In the genomic region with DNA sequence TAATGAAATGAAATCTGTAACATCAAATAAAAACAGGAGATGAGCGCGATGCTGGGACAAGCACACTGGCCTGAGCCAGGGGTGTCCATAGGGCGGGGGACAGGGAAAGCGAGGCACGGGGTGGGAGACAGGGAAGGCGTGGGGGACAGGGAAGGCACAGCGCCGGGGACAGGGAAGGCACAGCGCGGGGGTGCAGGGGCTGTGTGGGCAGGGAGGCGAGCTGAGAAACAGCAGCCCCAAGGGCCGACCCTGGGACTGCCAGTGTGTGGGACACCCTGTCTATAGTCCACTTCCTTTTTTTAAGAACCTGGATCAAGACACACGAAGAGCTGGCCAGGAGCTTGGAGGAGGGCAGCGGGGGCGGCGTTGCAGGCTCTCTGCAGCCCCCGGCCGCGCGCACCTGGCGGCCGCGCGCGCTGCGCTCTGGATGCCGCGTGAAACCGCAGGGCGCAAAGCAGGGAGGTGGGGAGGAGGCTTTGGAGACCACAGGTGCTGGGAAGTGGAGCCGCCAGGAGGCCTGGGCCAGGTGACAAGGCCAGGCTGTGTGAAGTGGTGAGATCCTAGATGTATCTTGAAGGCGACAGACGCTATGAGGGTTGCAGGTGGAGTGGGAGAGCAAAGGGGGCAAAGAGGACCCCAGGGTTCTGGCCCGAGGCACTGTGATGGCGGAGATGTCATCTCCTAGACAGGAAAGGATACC, we compare ENCODE assay signal across 24 cellular contexts.
DNase-seq lines count a peak whose midpoint lies in the region; ATAC-seq and TF ChIP-seq lines count a peak whose summit lies in the region.
"Had no signal": no experiment of that assay in that cellular context is flagged by ENCODE, and none has a peak within 500 bp of the region (broad histone marks: within the 10 kb centered on the region; RNA-seq: fewer than 3 reads in every experiment).

No MANE protein-coding gene starts in this region.

- no peak overlapping the region for H3K4me3 ChIP-seq in GM23338
- H3K4me3 ChIP-seq in mesenchymal stem cell (ENCODE audit: insufficient read depth in 1 of 2, low read depth in 1 of 2, low read length in 2 of 2): no peak overlapping the region
- H3K4me3 ChIP-seq: GM23248, SK-N-MC had no signal

- H3K27ac Mint-ChIP-seq in GM23338: peak overlapping the region; percentile 5

- no peaks in the 10 kb centered on the region for H3F3A ChIP-seq in GM23338 (replicated peaks; ENCODE audit: low read depth)

- no peak overlapping the region for H3K4ac ChIP-seq in mesenchymal stem cell (ENCODE audit: low read depth in 1 of 2, low read length in 2 of 2)

- no peaks in the 10 kb centered on the region for H3K27me3 ChIP-seq in GM23338 (ENCODE audit: insufficient read depth)
- H3K27me3 ChIP-seq in mesenchymal stem cell (ENCODE audit: control insufficient read depth in 1 of 2, insufficient read depth in 1 of 2, low read length in 2 of 2): peaks cover 7 to 40% of the 10 kb centered on the region in 2 experiments

- WGBS in mesenchymal stem cell: 96% methylated on average over 34 of the region's 35 CpGs

- peak; percentile 13 for ATAC-seq in GM23338
- ATAC-seq in HG02610 (IDR thresholded peaks at IDR 0.05; ENCODE audit: unreplicated experiment): no peak
- no peak for ATAC-seq in GM19035 (IDR thresholded peaks at IDR 0.05; ENCODE audit: unreplicated experiment)

- H3K23ac ChIP-seq in mesenchymal stem cell (ENCODE audit: low read length in 2 of 2): no peak overlapping the region

- no peaks in the 10 kb centered on the region for H3K9me3 ChIP-seq in mesenchymal stem cell (ENCODE audit: control insufficient read depth, low read length)

- H3K4me1 ChIP-seq in GM23338 (ENCODE audit: insufficient read depth) (no peaks in the 10 kb centered on the region), mesenchymal stem cell (ENCODE audit: control insufficient read depth, insufficient read depth, low read depth, low read length) (no peaks in the 10 kb centered on the region)

- no peaks in the 10 kb centered on the region for H3K9me2 ChIP-seq in GM23338 (ENCODE audit: insufficient read depth)

- peaks cover 12% of the 10 kb centered on the region for H3K4me1 Mint-ChIP-seq in GM23338

- H3K4me2 ChIP-seq in GM23338: no peak overlapping the region
- no peak overlapping the region for H3K4me2 ChIP-seq in mesenchymal stem cell (ENCODE audit: low read length, poor library complexity, severe bottlenecking)

- no peaks in the 10 kb centered on the region for H3K36me3 Mint-ChIP-seq in GM23338 (ENCODE audit: low read depth)

- H2AFZ ChIP-seq in GM23338: no peak overlapping the region
- no peak overlapping the region for H2AFZ ChIP-seq in mesenchymal stem cell (ENCODE audit: low read depth, low read length)
- H2AFZ ChIP-seq: GM23248 had no signal

- no peak overlapping the region for H3K9ac ChIP-seq in mesenchymal stem cell (ENCODE audit: low read length)
- H3K9ac ChIP-seq: GM23248 had no signal

- no peak overlapping the region for H2BK15ac ChIP-seq in mesenchymal stem cell (ENCODE audit: low read depth, poor library complexity, severe bottlenecking)

- no peak overlapping the region for H3K18ac ChIP-seq in mesenchymal stem cell (ENCODE audit: low read depth in 1 of 2, low read length in 2 of 2)

- DNase-seq in GM23338 (ENCODE audit: low spot score) (peak; percentile 17), mesenchymal stem cell (no peak), mesenteric fat pad (ENCODE audit: low spot score) (no peak), activated T-cell treated with anti-CD3 and anti-CD28 coated beads for 4 hours (no peak)
- DNase-seq: ACHN, COR-L47, DMS 273 treated with DMSO at 0.1 percent for 48 hours, DND-41, GM23248, IMR-90, Kasumi-1, MM.1S, NCI-H1092, NCI-H1436 treated with DMSO at 0.1 percent for 48 hours, NCI-H2029, NCI-H345, NCI-H524 treated with DMSO at 0.1 percent for 48 hours, SHP77 had no signal

- H3K79me2 ChIP-seq in GM23338 (replicated peaks; ENCODE audit: insufficient read depth): peaks cover 6% of the 10 kb centered on the region; the same call in 1 of the 2 replicates

- no peak for TF ChIP-seq CTCF in GM23338 (conservative IDR thresholded peaks at IDR 0.05; ENCODE audit: low read depth in 2 of 2)

- no peaks in the 10 kb centered on the region for H3K9me3 Mint-ChIP-seq in GM23338

- H2BK5ac ChIP-seq in mesenchymal stem cell (ENCODE audit: low read depth, low read length, poor library complexity, severe bottlenecking): no peak overlapping the region

- no peak overlapping the region for H2BK120ac ChIP-seq in mesenchymal stem cell (ENCODE audit: low read depth, low read length)

- H3K14ac ChIP-seq in mesenchymal stem cell (ENCODE audit: low read length in 2 of 2): no peak overlapping the region

- peaks cover 6% of the 10 kb centered on the region for H3K27me3 Mint-ChIP-seq in GM23338 (ENCODE audit: insufficient read depth, low read depth, poor library complexity)

- no peak overlapping the region for H2AK5ac ChIP-seq in mesenchymal stem cell (ENCODE audit: low read length, severe bottlenecking)

- H3K4me3 Mint-ChIP-seq in GM23338: no peak overlapping the region

- H4K91ac ChIP-seq in mesenchymal stem cell (ENCODE audit: low read length): no peak overlapping the region

- peak overlapping the region; percentile 6 for H4K8ac ChIP-seq in mesenchymal stem cell (ENCODE audit: low read length)

- H2BK12ac ChIP-seq in mesenchymal stem cell (ENCODE audit: low read length in 2 of 2): no peak overlapping the region

- H3K27ac ChIP-seq in GM23338 (ENCODE audit: low read depth): no peak overlapping the region
- peak overlapping the region; percentile 50 for H3K27ac ChIP-seq in angular gyrus (ENCODE audit: low read depth, low read length)
- H3K27ac ChIP-seq in mesenchymal stem cell (ENCODE audit: low read length, poor library complexity, severe bottlenecking): no peak overlapping the region
- H3K27ac ChIP-seq in temporal lobe (ENCODE audit: low read depth, low read length): peak overlapping the region; percentile 36
- H3K27ac ChIP-seq: GM23248, HL-60, SK-N-MC had no signal

- no peaks in the 10 kb centered on the region for H3K79me1 ChIP-seq in mesenchymal stem cell (replicated peaks; ENCODE audit: low read length, poor library complexity, severe bottlenecking)

- H4K20me1 ChIP-seq in GM23338 (replicated peaks; ENCODE audit: insufficient read depth): no peaks in the 10 kb centered on the region

- H3K36me3 ChIP-seq in GM23338 (ENCODE audit: insufficient read depth): no peaks in the 10 kb centered on the region
- no peaks in the 10 kb centered on the region for H3K36me3 ChIP-seq in mesenchymal stem cell (ENCODE audit: control insufficient read depth in 1 of 2, insufficient read depth in 2 of 2, low read depth in 1 of 2, low read length in 2 of 2)

TF ChIP-seq in GM23338, 12 proteins besides CTCF, POLR2A, EP300 and RAD21 (continues in another document):
- TF ChIP-seq CREB1 (CRISPR knock-in tag; IDR thresholded peaks at IDR 0.05; ENCODE audit: low read depth): no peak
- TF ChIP-seq REST (IDR thresholded peaks at IDR 0.05; ENCODE audit: unreplicated experiment): no peak
- no peak for TF ChIP-seq JUNB (IDR thresholded peaks at IDR 0.05; ENCODE audit: unreplicated experiment)

Comparison
In these comparisons a context has a peak if more than half of its experiments do, and no peak if none do; other contexts are left out.
1. H3K27ac ChIP-seq: peak in angular gyrus (single experiment) and temporal lobe (single experiment); none in GM23338 (single experiment) and mesenchymal stem cell (single experiment).